Comparison of ENCODE assay signal across 19 cellular contexts in the genomic region with DNA sequence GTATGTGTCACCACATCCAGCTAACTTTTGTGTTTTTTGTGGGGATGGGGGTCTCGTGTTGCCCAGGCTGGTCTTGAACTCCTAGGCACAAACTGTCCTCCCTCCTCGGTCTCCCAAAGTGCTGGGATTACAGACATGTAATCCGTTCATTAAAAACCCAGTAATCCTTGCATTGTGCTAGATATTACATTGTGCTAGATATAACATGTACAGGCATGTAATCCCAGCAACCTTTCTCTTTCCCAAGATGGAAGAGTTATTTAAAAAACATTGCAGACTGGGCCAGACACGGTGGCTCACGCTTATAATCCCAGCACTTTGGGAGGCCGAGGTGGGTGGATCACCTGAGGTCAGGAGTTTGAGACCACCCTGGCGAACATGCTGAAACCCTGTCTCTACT. TPM values are rescaled to one million over a fixed set of nuclear protein-coding genes. Genes with fewer than 3 reads are reported as not detected.
A peak's percentile ranks its signal among the peaks of the same experiment; 100 is the strongest.
DNase-seq lines count a peak whose midpoint lies in the region; TF ChIP-seq lines count a peak whose summit lies in the region.
"Had no signal": no experiment of that assay in that cellular context is flagged by ENCODE, and none has a peak within 500 bp of the region (broad histone marks: within the 10 kb centered on the region; RNA-seq: fewer than 3 reads in every experiment).

No MANE protein-coding gene starts in this region.

- no peak overlapping the region for H2AFZ ChIP-seq in PC-9

- intact Hi-C loops in activated naive CD4-positive, alpha-beta T cell treated with anti-CD3 and anti-CD28 coated beads for 36 hours (cut with micrococcal nuclease), result loop anchor here (2.0 to 5.0 kb wide), 3 partner anchors 272 to 295 kb away; partner anchors contain the start of genes AMDHD1 and CCDC38
- intact Hi-C loops in PC-9 (cut with micrococcal nuclease; ENCODE audit: unreplicated experiment), result loop anchor here (2.0 kb wide), 2 partner anchors 81 to 303 kb away; no protein-coding TSS in a partner anchor
- intact Hi-C loops in spleen (cut with DNase I; ENCODE audit: low total_unique reads), result loop anchor here (2.0 kb wide), 1 partner anchor 151 kb away; no protein-coding TSS in a partner anchor

- peak overlapping the region; percentile 56 for H3K27ac Mint-ChIP-seq in activated naive CD4-positive, alpha-beta T cell treated with anti-CD3 and anti-CD28 coated beads for 36 hours
- no peak overlapping the region for H3K27ac Mint-ChIP-seq in endodermal cell

- H3K4me1 ChIP-seq in PC-9 (replicated peaks; ENCODE audit: insufficient read depth) (peaks cover 34% of the 10 kb centered on the region), endodermal cell (ENCODE audit: control insufficient read depth, insufficient read depth, low read length) (no peaks in the 10 kb centered on the region), spleen (peaks cover 58 to 95% (median 81%) of the 10 kb centered on the region in 6 donors)

- no peaks in the 10 kb centered on the region for H4K20me1 ChIP-seq in PC-9 (ENCODE audit: insufficient read depth)

- H3K9me3 Mint-ChIP-seq in activated naive CD4-positive, alpha-beta T cell treated with anti-CD3 and anti-CD28 coated beads for 36 hours, result no peaks in the 10 kb centered on the region
- H3K9me3 Mint-ChIP-seq in endodermal cell, result no peaks in the 10 kb centered on the region

- peaks cover 71% of the 10 kb centered on the region for H3K4me1 Mint-ChIP-seq in activated naive CD4-positive, alpha-beta T cell treated with anti-CD3 and anti-CD28 coated beads for 36 hours (ENCODE audit: low read depth)
- H3K4me1 Mint-ChIP-seq in endodermal cell, result peaks cover 18% of the 10 kb centered on the region

- H3K9ac ChIP-seq in endodermal cell (ENCODE audit: extremely low read depth, low read length, poor library complexity, severe bottlenecking), result no peak overlapping the region

- H3K27ac ChIP-seq in PC-9 (peak overlapping the region; percentile 37), endodermal cell (ENCODE audit: low read depth, low read length) (no peak overlapping the region), spleen (peak overlapping the region in 7 of 8 donors; percentile 19 to 79 (median 74))
- H3K27ac ChIP-seq: ovary had no signal

- peaks cover 4% of the 10 kb centered on the region for H3K36me3 Mint-ChIP-seq in activated naive CD4-positive, alpha-beta T cell treated with anti-CD3 and anti-CD28 coated beads for 36 hours (ENCODE audit: low read depth)
- H3K36me3 Mint-ChIP-seq in endodermal cell (ENCODE audit: low read depth), result no peaks in the 10 kb centered on the region

- peaks cover 59% of the 10 kb centered on the region for H3F3A ChIP-seq in PC-9 (ENCODE audit: insufficient read depth, low read depth)

- TF ChIP-seq CTCF in PC-9 (conservative IDR thresholded peaks at IDR 0.05) (no peak), endodermal cell (conservative IDR thresholded peaks at IDR 0.05) (no peak), spleen (IDR thresholded peaks at IDR 0.05 in 8 of 11, conservative IDR thresholded peaks at IDR 0.05 in 3 of 11) (no peak)

- H3K79me2 ChIP-seq in PC-9 (ENCODE audit: low read depth), result peaks cover 81% of the 10 kb centered on the region

- no peak for TF ChIP-seq POLR2A in spleen (IDR thresholded peaks at IDR 0.05)

- CTCF ChIA-PET in activated naive CD4-positive, alpha-beta T cell treated with anti-CD3 and anti-CD28 coated beads for 36 hours (lab: Charles Lee), result interaction anchor here (0.6 to 7.4 kb wide), 16 partner anchors 18 to 303 kb away, joined by 3 to 79 read pairs (median 5); no protein-coding TSS in a partner anchor
- CTCF ChIA-PET in PC-9 (lab: Charles Lee), result interaction anchor here (2.0 kb wide), 1 partner anchor 141 kb away, joined by 16 read pairs; no protein-coding TSS in a partner anchor

- H3K9me3 ChIP-seq in PC-9 (ENCODE audit: insufficient read depth, low read depth), result no peaks in the 10 kb centered on the region
- no peaks in the 10 kb centered on the region for H3K9me3 ChIP-seq in endodermal cell (ENCODE audit: control insufficient read depth, low read length)
- no peaks in the 10 kb centered on the region for H3K9me3 ChIP-seq in spleen
- H3K9me3 ChIP-seq: gastroesophageal sphincter, ovary, Peyer's patch had no signal

- no peaks in the 10 kb centered on the region for H3K9me2 ChIP-seq in PC-9 (ENCODE audit: insufficient read depth)

- H3K4me3 ChIP-seq in PC-9 (no peak overlapping the region), endodermal cell (ENCODE audit: low read length) (no peak overlapping the region), spleen (no peak overlapping the region)
- H3K4me3 ChIP-seq: gastroesophageal sphincter, ovary, Peyer's patch had no signal

- no peaks in the 10 kb centered on the region for H3K27me3 ChIP-seq in PC-9 (ENCODE audit: insufficient read depth, low read depth)
- no peaks in the 10 kb centered on the region for H3K27me3 ChIP-seq in endodermal cell (ENCODE audit: control insufficient read depth, insufficient read depth, low read length, poor library complexity, severe bottlenecking)
- H3K27me3 ChIP-seq in spleen (replicated peaks in 1 of 7), result no peaks in the 10 kb centered on the region
- H3K27me3 ChIP-seq: gastroesophageal sphincter, ovary, Peyer's patch had no signal

- BruUV-seq in PC-9 (replicated peaks; lab: Mats Ljungman, UMichigan), result no TSS peak

- POLR2A ChIA-PET in PC-9 (lab: Charles Lee; ENCODE audit: unreplicated experiment), result no interaction called here

- DNase-seq in activated naive CD4-positive, alpha-beta T cell treated with anti-CD3 and anti-CD28 coated beads for 36 hours, result no peak
- DNase-seq in activated naive CD4-positive, alpha-beta T cell (lab: John Stamatoyannopoulos, UW), result no peak
- DNase-seq in PC-9 (no peak), endodermal cell (peak; percentile 31), spleen (no peak), KG1 (lab: John Stamatoyannopoulos, UW) (no peak), AG20443 (ENCODE audit: low spot score) (no peak), OCI-M2 (lab: John Stamatoyannopoulos, UW; ENCODE audit: unreplicated experiment) (no peak)
- DNase-seq: activated CD4-positive, alpha-beta T cell treated with anti-CD3 and anti-CD28 coated beads, Interleukin-2, amount 50 U/mL, for 48 hours; activated T-cell treated with anti-CD3 and anti-CD28 coated beads, Interleukin-2, amount 50 U/mL, for 48 hours; amniotic stem cell; EL; NCI-H1417 treated with DMSO at 0.1 percent for 48 hours; NCI-H82; ovary; stimulated activated CD4-positive, alpha-beta T cell treated with anti-CD3 and anti-CD28 coated beads, Interleukin-4, amount 100 ng/mL, for 24 hours; trophoblast cell had no signal

- H3K4me3 Mint-ChIP-seq in activated naive CD4-positive, alpha-beta T cell treated with anti-CD3 and anti-CD28 coated beads for 36 hours, result no peak overlapping the region
- no peak overlapping the region for H3K4me3 Mint-ChIP-seq in endodermal cell

- H3K4me2 ChIP-seq in PC-9, result no peak overlapping the region

- WGBS in endodermal cell (ENCODE audit: insufficient coverage in 1 of 2, insufficient read length in 1 of 2), 2 experiments, result 81 to 93% methylated on average over 3 to 7 of the region's 7 CpGs
- WGBS in spleen, 5 donors, result 68 to 77% (median 75%) methylated on average over 7 of the region's 7 CpGs

- H3K27me3 Mint-ChIP-seq in activated naive CD4-positive, alpha-beta T cell treated with anti-CD3 and anti-CD28 coated beads for 36 hours (ENCODE audit: low read depth), result no peaks in the 10 kb centered on the region
- no peaks in the 10 kb centered on the region for H3K27me3 Mint-ChIP-seq in endodermal cell (ENCODE audit: insufficient read depth)

- H3K36me3 ChIP-seq in PC-9 (ENCODE audit: low read depth) (peaks cover 3% of the 10 kb centered on the region; the same call in 1 of the 2 replicates), endodermal cell (ENCODE audit: control insufficient read depth, insufficient read depth, low read length) (no peaks in the 10 kb centered on the region), spleen (peaks cover 0 to 24% (median 0%) of the 10 kb centered on the region in 6 donors)
- H3K36me3 ChIP-seq: gastroesophageal sphincter, ovary, Peyer's patch had no signal

RNA-seq across cellular contexts. Expression of gene ELK3, which starts 19.7 kb away (rescaled TPM):
- 10 to 100 TPM; 11.4 to 14.1 TPM for total RNA-seq in activated naive CD4-positive, alpha-beta T cell treated with anti-CD3 and anti-CD28 coated beads for 36 hours
- total RNA-seq in PC-9 (2021), result 48.0 and 52.3 TPM in 2 replicates
- 10 to 100 TPM; 17.1 to 18.1 TPM for total RNA-seq in endodermal cell
- polyA plus RNA-seq in endodermal cell (2013, experiment 1 of 2), result 20.7 TPM
- polyA plus RNA-seq in endodermal cell (2013, experiment 2 of 2), result 26.6 TPM
- 10 to 100 TPM; 44.4 to 92.7 (median 60.0) TPM for total RNA-seq in spleen
- 10 to 100 TPM; 14.5 to 29.7 (median 15.9) TPM for polyA plus RNA-seq in spleen
